In genomic region chr11:32323814-32324130, GRCh38 we compare ENCODE assay signal across 10 cellular contexts.
A peak's percentile ranks its signal among the peaks of the same experiment; 100 is the strongest.
DNase-seq lines count a peak whose midpoint lies in the region; ATAC-seq and TF ChIP-seq lines count a peak whose summit lies in the region.
"Had no signal": no experiment of that assay in that cellular context is flagged by ENCODE, and none has a peak within 500 bp of the region (broad histone marks: within the 10 kb centered on the region; RNA-seq: fewer than 3 reads in every experiment).

No MANE protein-coding gene starts in this region.

- H2BK120ac ChIP-seq in trophoblast cell (ENCODE audit: insufficient read depth, low read length, poor library complexity): no peak overlapping the region

- H3F3A ChIP-seq in PC-9 (ENCODE audit: insufficient read depth, low read depth): no peaks in the 10 kb centered on the region

- H3K79me2 ChIP-seq in PC-9 (ENCODE audit: low read depth) (no peaks in the 10 kb centered on the region), trophoblast cell (ENCODE audit: control insufficient read depth, insufficient read depth, low read length, poor library complexity) (no peaks in the 10 kb centered on the region)

- H4K20me1 ChIP-seq in PC-9 (ENCODE audit: insufficient read depth): no peaks in the 10 kb centered on the region
- H4K20me1 ChIP-seq: BLaER1 had no signal

- H3K18ac ChIP-seq in trophoblast cell (ENCODE audit: low read length): no peak overlapping the region

- H3K4ac ChIP-seq in trophoblast cell (ENCODE audit: low read depth, low read length): no peak overlapping the region

- H3K4me3 ChIP-seq in CD8-positive, alpha-beta T cell (ENCODE audit: low read depth, low read length): no peak overlapping the region
- no peak overlapping the region for H3K4me3 ChIP-seq in PC-9
- no peak overlapping the region for H3K4me3 ChIP-seq in trophoblast cell (ENCODE audit: low read depth, low read length)
- H3K4me3 ChIP-seq: BLaER1 had no signal

- no peak overlapping the region for H2AK5ac ChIP-seq in trophoblast cell (ENCODE audit: low read length)

- no peak for ATAC-seq in CD8-positive, alpha-beta T cell
- ATAC-seq in T-helper 17 cell (no peak), HG03521 (IDR thresholded peaks at IDR 0.05; ENCODE audit: unreplicated experiment) (no peak)

- no peak for DNase-seq in CD8-positive, alpha-beta T cell
- no peak for DNase-seq in T-helper 17 cell
- DNase-seq in mesothelial cell of epicardium (ENCODE audit: low spot score in 2 of 2, unreplicated experiment in 2 of 2): no peak
- no peak for DNase-seq in NCI-H82 (lab: John Stamatoyannopoulos, UW)
- no peak for DNase-seq in PC-9
- DNase-seq in trophoblast cell: no peak
- DNase-seq: NK-92 treated with Interleukin-12 subunit alpha and Interleukin-12 subunit beta, amount 100 ng/mL, for 24 hours; Right ventricle myocardium superior had no signal

- H3K27me3 Mint-ChIP-seq in CD8-positive, alpha-beta T cell (ENCODE audit: low read depth): peaks cover 12% of the 10 kb centered on the region
- H3K27me3 Mint-ChIP-seq in T-helper 17 cell (peaks cover 41% of the 10 kb centered on the region), mesothelial cell of epicardium (ENCODE audit: low read depth) (no peaks in the 10 kb centered on the region)

- no peaks in the 10 kb centered on the region for H3K9me3 ChIP-seq in CD8-positive, alpha-beta T cell (ENCODE audit: low read length)
- H3K9me3 ChIP-seq in T-helper 17 cell (ENCODE audit: control insufficient read depth, low read length, poor library complexity, severe bottlenecking): no peaks in the 10 kb centered on the region
- H3K9me3 ChIP-seq in PC-9 (ENCODE audit: insufficient read depth, low read depth): no peaks in the 10 kb centered on the region
- no peaks in the 10 kb centered on the region for H3K9me3 ChIP-seq in trophoblast cell (ENCODE audit: insufficient read depth, low read depth, low read length)

- no peak overlapping the region for H3K4me2 ChIP-seq in PC-9
- H3K4me2 ChIP-seq in trophoblast cell (ENCODE audit: low read length): no peak overlapping the region
- H3K4me2 ChIP-seq: BLaER1 had no signal

- no peaks in the 10 kb centered on the region for H3K4me1 Mint-ChIP-seq in CD8-positive, alpha-beta T cell (ENCODE audit: low read depth)
- H3K4me1 Mint-ChIP-seq in T-helper 17 cell (peaks cover 4% of the 10 kb centered on the region), mesothelial cell of epicardium (peaks cover 37% of the 10 kb centered on the region)

- WGBS in trophoblast cell (ENCODE audit: extremely low coverage, insufficient coverage, insufficient read length): no CpG with 5 or more reads among the region's 3 CpGs

- BruUV-seq in PC-9 (replicated peaks; lab: Mats Ljungman, UMichigan): no TSS peak

- H4K91ac ChIP-seq in trophoblast cell (ENCODE audit: low read depth, low read length): no peak overlapping the region

- no peaks in the 10 kb centered on the region for H3K79me1 ChIP-seq in trophoblast cell (ENCODE audit: low read length)

- H3K14ac ChIP-seq in trophoblast cell (ENCODE audit: low read length): no peak overlapping the region

- no peaks in the 10 kb centered on the region for H3K4me1 ChIP-seq in CD8-positive, alpha-beta T cell (ENCODE audit: insufficient read depth, low read length)
- H3K4me1 ChIP-seq in PC-9 (replicated peaks; ENCODE audit: insufficient read depth): no peaks in the 10 kb centered on the region
- H3K4me1 ChIP-seq in trophoblast cell (ENCODE audit: control insufficient read depth in 1 of 2, insufficient read depth in 2 of 2, low read length in 2 of 2): no peaks in the 10 kb centered on the region

- intact Hi-C loops in CD8-positive, alpha-beta T cell (cut with DNase I, micrococcal nuclease): loop anchor here (1.0 to 10.0 kb wide), 3 partner anchors 291 to 470 kb away; no protein-coding TSS in a partner anchor
- intact Hi-C loops in PC-9 (cut with micrococcal nuclease; ENCODE audit: unreplicated experiment): loop anchor here (1.0 to 10.0 kb wide), 3 partner anchors 389 to 1031 kb away; no protein-coding TSS in a partner anchor

- H3K23ac ChIP-seq in trophoblast cell (ENCODE audit: low read length): no peak overlapping the region

- no peaks in the 10 kb centered on the region for H3K27me3 ChIP-seq in CD8-positive, alpha-beta T cell (ENCODE audit: insufficient read depth, low read length)
- peaks cover 5% of the 10 kb centered on the region; the same call in 1 of the 2 replicates for H3K27me3 ChIP-seq in PC-9 (ENCODE audit: insufficient read depth, low read depth)
- no peaks in the 10 kb centered on the region for H3K27me3 ChIP-seq in trophoblast cell (ENCODE audit: insufficient read depth, low read length)
- H3K27me3 ChIP-seq: BLaER1 had no signal

- H4K12ac ChIP-seq in trophoblast cell (ENCODE audit: low read depth, low read length): no peak overlapping the region

- no peak overlapping the region for H3K27ac Mint-ChIP-seq in CD8-positive, alpha-beta T cell
- H3K27ac Mint-ChIP-seq in T-helper 17 cell (no peak overlapping the region), mesothelial cell of epicardium (no peak overlapping the region)

- H2AFZ ChIP-seq in PC-9 (no peak overlapping the region), trophoblast cell (ENCODE audit: insufficient read depth, low read length, poor library complexity) (no peak overlapping the region)

- CTCF ChIA-PET in CD8-positive, alpha-beta T cell (lab: Charles Lee): interaction anchor here (0.6 to 4.1 kb wide), 7 partner anchors 9 to 952 kb away, joined by 3 to 30 read pairs (median 3); no protein-coding TSS in a partner anchor
- CTCF ChIA-PET in PC-9 (lab: Charles Lee): interaction anchor here (0.6 to 0.7 kb wide), 3 partner anchors 49 to 630 kb away, joined by 3 to 19 read pairs (median 3); no protein-coding TSS in a partner anchor

- POLR2A ChIA-PET in CD8-positive, alpha-beta T cell (lab: Charles Lee): no interaction called here
- POLR2A ChIA-PET in PC-9 (lab: Charles Lee; ENCODE audit: unreplicated experiment): no interaction called here

- H3K9ac ChIP-seq in trophoblast cell (ENCODE audit: low read length): no peak overlapping the region
- H3K9ac ChIP-seq: BLaER1 had no signal

- H2BK12ac ChIP-seq in trophoblast cell (ENCODE audit: low read length): no peak overlapping the region

- no peak overlapping the region for H3K27ac ChIP-seq in CD8-positive, alpha-beta T cell (ENCODE audit: low read depth, low read length)
- H3K27ac ChIP-seq in PC-9 (no peak overlapping the region), trophoblast cell (ENCODE audit: low read depth, low read length) (no peak overlapping the region)
- H3K27ac ChIP-seq: BLaER1 had no signal

- H2BK5ac ChIP-seq in trophoblast cell (ENCODE audit: low read depth, low read length, poor library complexity): no peak overlapping the region

- no peaks in the 10 kb centered on the region for H3K36me3 Mint-ChIP-seq in CD8-positive, alpha-beta T cell
- peaks cover 4% of the 10 kb centered on the region for H3K36me3 Mint-ChIP-seq in T-helper 17 cell (ENCODE audit: low read depth)
- no peaks in the 10 kb centered on the region for H3K36me3 Mint-ChIP-seq in mesothelial cell of epicardium

- no peaks in the 10 kb centered on the region for H3K9me2 ChIP-seq in PC-9 (ENCODE audit: insufficient read depth)

- no peak overlapping the region for H3K4me3 Mint-ChIP-seq in CD8-positive, alpha-beta T cell
- H3K4me3 Mint-ChIP-seq in T-helper 17 cell (peak overlapping the region; percentile 41), mesothelial cell of epicardium (no peak overlapping the region)

- H3K36me3 ChIP-seq in CD8-positive, alpha-beta T cell (ENCODE audit: insufficient read depth, low read length): no peaks in the 10 kb centered on the region
- H3K36me3 ChIP-seq in PC-9 (ENCODE audit: low read depth) (no peaks in the 10 kb centered on the region), trophoblast cell (ENCODE audit: control insufficient read depth in 1 of 2, insufficient read depth in 2 of 2, low read length in 2 of 2) (no peaks in the 10 kb centered on the region)
- H3K36me3 ChIP-seq: BLaER1 had no signal

- H4K8ac ChIP-seq in trophoblast cell (ENCODE audit: low read depth, low read length): no peak overlapping the region

- peak; percentile 2 for TF ChIP-seq CTCF in CD8-positive, alpha-beta T cell (IDR thresholded peaks at IDR 0.05)
- peak; percentile 28 for TF ChIP-seq CTCF in mesothelial cell of epicardium (IDR thresholded peaks at IDR 0.05; ENCODE audit: unreplicated experiment)
- no peak for TF ChIP-seq CTCF in PC-9 (conservative IDR thresholded peaks at IDR 0.05)

- no peaks in the 10 kb centered on the region for H3K9me3 Mint-ChIP-seq in CD8-positive, alpha-beta T cell
- H3K9me3 Mint-ChIP-seq in mesothelial cell of epicardium: no peaks in the 10 kb centered on the region
